ENCODE assay signal across 1 cellular context in the genomic region with DNA sequence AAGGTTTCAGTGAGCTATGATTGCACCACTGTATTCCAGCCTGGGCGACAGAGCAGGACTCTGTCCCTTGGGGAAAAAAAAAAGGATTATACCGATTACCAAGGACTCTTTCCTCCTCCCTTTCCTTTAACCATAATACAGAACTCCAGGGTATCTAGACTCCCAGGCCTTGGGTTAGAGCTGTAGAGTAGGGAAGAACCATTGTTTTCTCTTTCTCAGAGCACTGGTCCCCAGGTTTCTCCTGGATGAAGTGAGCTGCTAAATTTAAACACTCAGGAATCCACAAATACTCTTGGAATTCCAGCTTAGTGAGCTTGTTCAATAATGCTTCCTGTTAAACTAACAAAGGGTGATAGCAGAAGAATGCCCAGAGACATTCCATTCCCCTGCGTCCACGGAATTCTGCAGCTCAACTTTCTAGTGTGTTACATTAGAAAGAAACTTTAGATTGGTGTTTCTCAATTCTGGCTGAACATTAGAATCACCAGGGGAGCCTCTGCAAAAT.
TF ChIP-seq lines count a peak whose summit lies in the region.

No MANE protein-coding gene starts in this region.

TF ChIP-seq in Ishikawa, 13 proteins besides CTCF, POLR2A, EP300 and RAD21 (continued from another document):
- TF ChIP-seq TCF12 (IDR thresholded peaks at IDR 0.05; ENCODE audit: low read depth) = peak; percentile 91
- TF ChIP-seq REST (IDR thresholded peaks at IDR 0.05; ENCODE audit: low read depth) = no peak
- TF ChIP-seq NFIC (IDR thresholded peaks at IDR 0.05) = peak; percentile 78
- TF ChIP-seq CEBPB (IDR thresholded peaks at IDR 0.05) = peak; percentile 95
- TF ChIP-seq CREB1 (IDR thresholded peaks at IDR 0.05; ENCODE audit: low read depth) = no peak
- TF ChIP-seq YY1 (IDR thresholded peaks at IDR 0.05; ENCODE audit: low read depth) = no peak
TF ChIP-seq in Ishikawa: peak in this region for 5.
